In the genomic region with DNA sequence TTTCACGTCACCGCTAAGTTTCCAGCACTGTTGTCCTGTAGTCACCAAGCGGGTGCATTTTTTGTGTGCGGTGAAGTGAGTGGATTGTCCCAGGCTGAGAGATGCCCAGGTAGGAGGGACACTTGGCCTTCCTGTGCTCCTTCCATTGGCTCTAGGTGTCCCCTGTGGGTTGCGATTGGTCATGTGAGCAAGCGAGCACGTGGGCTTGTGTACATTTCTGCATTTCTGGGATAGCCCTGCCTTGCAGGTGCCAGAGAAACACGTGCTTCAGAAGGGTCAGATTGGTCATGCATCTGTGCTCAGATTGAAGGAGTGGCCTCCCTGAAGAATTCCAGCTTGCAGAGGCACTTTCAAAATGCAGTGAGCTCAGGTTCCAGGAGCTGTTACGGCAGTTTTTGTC, we compare ENCODE assay signal across 9 cellular contexts.
DNase-seq lines count a peak whose midpoint lies in the region; ATAC-seq, FAIRE-seq and TF ChIP-seq lines count a peak whose summit lies in the region.
"Had no signal": no experiment of that assay in that cellular context is flagged by ENCODE, and none has a peak within 500 bp of the region (broad histone marks: within the 10 kb centered on the region; RNA-seq: fewer than 3 reads in every experiment).

No MANE protein-coding gene starts in this region.

- H3K23ac ChIP-seq in IMR-90 (ENCODE audit: low read depth, low read length): no peak overlapping the region; the same call in 1 of the 2 replicates

- no peaks in the 10 kb centered on the region for H3K79me2 ChIP-seq in HepG2 (ENCODE audit: insufficient read depth, low read length)

- H4K91ac ChIP-seq in IMR-90 (ENCODE audit: insufficient read depth, low read depth, low read length): no peak overlapping the region

- no peak for FAIRE-seq in HepG2 (lab: Jason Lieb, UNC)

- no peaks in the 10 kb centered on the region for H3K9me1 ChIP-seq in IMR-90 (ENCODE audit: insufficient read depth, low read length)

- peak; percentile 47 for DNase-seq in ACHN
- no peak for DNase-seq in IMR-90
- DNase-seq in adipocyte (ENCODE audit: low read depth): peak; percentile 41
- DNase-seq in HepG2 (ENCODE audit: low spot score): peak; percentile 57
- no peak for DNase-seq in NAMALWA (ENCODE audit: low spot score)
- no peak for DNase-seq in NCI-H82 (lab: John Stamatoyannopoulos, UW)
- DNase-seq in COR-L47 (lab: John Stamatoyannopoulos, UW): no peak
- DNase-seq in left ventricle myocardium superior: no peak
- DNase-seq: stimulated activated naive CD4-positive, alpha-beta T cell had no signal

- H4K20me1 ChIP-seq in IMR-90 (ENCODE audit: insufficient read depth, low read length) (no peaks in the 10 kb centered on the region), HepG2 (ENCODE audit: insufficient read depth, low read length) (no peaks in the 10 kb centered on the region)

- no peaks in the 10 kb centered on the region for H3K79me1 ChIP-seq in IMR-90 (ENCODE audit: low read depth in 1 of 2, low read length in 2 of 2)

- H2BK15ac ChIP-seq in IMR-90 (ENCODE audit: low read depth, low read length): no peak overlapping the region

- H3K4me1 ChIP-seq in IMR-90 (ENCODE audit: control insufficient read depth, insufficient read depth, low read length) (no peaks in the 10 kb centered on the region), adipocyte (ENCODE audit: control insufficient read depth, insufficient read depth, low read length) (no peaks in the 10 kb centered on the region), HepG2 (ENCODE audit: insufficient read depth, low read length) (peaks cover 13% of the 10 kb centered on the region)

- H3K4ac ChIP-seq in IMR-90 (ENCODE audit: low read depth, low read length): no peak overlapping the region

- in situ Hi-C loops in ACHN (cut with HindIII; ENCODE audit: low pct_ligation_motif_present, low pct_unique_long_range_greater_than_20kb, low sequenced_read_pairs) (no loop called here), IMR-90 (cut with MboI; ENCODE audit: low sequenced_read_pairs) (no loop called here), HepG2 (cut with HindIII; ENCODE audit: extremely low pct_ligation_motif_present, low pct_unique_long_range_greater_than_20kb) (no loop called here)

- no peak overlapping the region for H2AK5ac ChIP-seq in IMR-90 (ENCODE audit: low read depth, low read length)

- H2AFZ ChIP-seq in IMR-90 (replicated peaks; ENCODE audit: low read length, poor library complexity): peak overlapping the region; percentile 2
- no peak overlapping the region for H2AFZ ChIP-seq in HepG2 (ENCODE audit: low read length)

- no peak; the same call in 1 of the 2 replicates for ATAC-seq in IMR-90 (ENCODE audit: low read depth)
- peak; percentile 79 for ATAC-seq in HepG2
- no peak for ATAC-seq in left ventricle myocardium superior

- H3K9ac ChIP-seq in IMR-90 (ENCODE audit: low read depth, low read length) (no peak overlapping the region), adipocyte (ENCODE audit: low read length) (no peak overlapping the region), HepG2 (ENCODE audit: insufficient read depth, low read depth, low read length) (no peak overlapping the region)

- H3K36me3 ChIP-seq in IMR-90 (ENCODE audit: control insufficient read depth, insufficient read depth, low read length) (no peaks in the 10 kb centered on the region), adipocyte (ENCODE audit: control insufficient read depth, insufficient read depth, low read length, severe bottlenecking) (no peaks in the 10 kb centered on the region), HepG2 (replicated peaks in 1 of 2; ENCODE audit: control insufficient read depth in 1 of 2, insufficient read depth in 2 of 2, low read length in 2 of 2) (no peaks in the 10 kb centered on the region)

- H3K9me3 ChIP-seq in IMR-90 (ENCODE audit: control insufficient read depth, insufficient read depth, low read length) (no peaks in the 10 kb centered on the region), adipocyte (ENCODE audit: control insufficient read depth, low read length) (no peaks in the 10 kb centered on the region), HepG2 (ENCODE audit: low read length) (no peaks in the 10 kb centered on the region)

- no peak for TF ChIP-seq EP300 in HepG2 (IDR thresholded peaks at IDR 0.05; ENCODE audit: low read depth in 2 of 2, low read length in 2 of 2)
- no peak for TF ChIP-seq EP300 in HepG2 (CRISPR knock-in tag; IDR thresholded peaks at IDR 0.05; ENCODE audit: borderline replicate concordance)

- no peak overlapping the region for H2AK9ac ChIP-seq in IMR-90 (replicated peaks; ENCODE audit: low read depth, low read length, poor library complexity)

- 61% methylated on average over 6 of the region's 9 CpGs; no CpG with 5 or more reads in 1 of the 2 experiments for WGBS in IMR-90 (ENCODE audit: extremely low coverage in 2 of 2, insufficient read length in 1 of 2), 2 experiments
- WGBS in HepG2 (ENCODE audit: low lambda C conversion rate): 32% methylated on average over 9 of the region's 9 CpGs

- TF ChIP-seq RAD21 in IMR-90 (IDR thresholded peaks at IDR 0.05; ENCODE audit: low read length): no peak
- no peak for TF ChIP-seq RAD21 in HepG2 (CRISPR knock-in tag; IDR thresholded peaks at IDR 0.05)

- H3K27me3 ChIP-seq in IMR-90 (ENCODE audit: control insufficient read depth, insufficient read depth, low read length) (peaks cover 17% of the 10 kb centered on the region), adipocyte (replicated peaks; ENCODE audit: control insufficient read depth, insufficient read depth, low read length) (no peaks in the 10 kb centered on the region), HepG2 (ENCODE audit: control insufficient read depth in 1 of 2, insufficient read depth in 2 of 2, low read length in 2 of 2) (no peaks in the 10 kb centered on the region)

- no peak overlapping the region for H3K4me2 ChIP-seq in IMR-90 (ENCODE audit: low read depth, low read length)
- H3K4me2 ChIP-seq in HepG2 (ENCODE audit: low read depth, low read length): peak overlapping the region; percentile 37

- no peak overlapping the region for H2BK120ac ChIP-seq in IMR-90 (ENCODE audit: low read depth, low read length)

- no peak overlapping the region for H4K8ac ChIP-seq in IMR-90 (ENCODE audit: low read depth in 2 of 2, low read length in 2 of 2)

- dilution Hi-C loops in IMR-90 (cut with HindIII; ENCODE audit: low sequenced_read_pairs, unreplicated experiment): no loop called here

- no peak overlapping the region for H2BK20ac ChIP-seq in IMR-90 (ENCODE audit: low read depth, low read length)

- H3K27ac ChIP-seq in IMR-90 (ENCODE audit: insufficient read depth, low read length): no peak overlapping the region
- no peak overlapping the region for H3K27ac ChIP-seq in HepG2 (ENCODE audit: extremely low read length, insufficient read depth, low read length)

- no TSS peak for BruUV-seq in IMR-90 (replicated peaks; lab: Mats Ljungman, UMichigan)
- BruUV-seq in HepG2 (replicated peaks; lab: Mats Ljungman, UMichigan): no TSS peak

- no peak overlapping the region for H3K14ac ChIP-seq in IMR-90 (replicated peaks; ENCODE audit: low read depth, low read length)

- no peak overlapping the region for H3K18ac ChIP-seq in IMR-90 (ENCODE audit: low read depth, low read length)

- H4K5ac ChIP-seq in IMR-90 (ENCODE audit: low read depth, low read length): no peak overlapping the region

- TF ChIP-seq CTCF in IMR-90 (conservative IDR thresholded peaks at IDR 0.05; ENCODE audit: low read depth, low read length): no peak
- no peak for TF ChIP-seq CTCF in HepG2 (CRISPR knock-in tag; IDR thresholded peaks at IDR 0.05)

- CTCF ChIA-PET in IMR-90 (lab: Yijun Ruan, JAX): no interaction called here
- CTCF ChIA-PET in HepG2 (lab: Yijun Ruan, JAX; ENCODE audit: low intra/inter-chr PET ratio, low total read pairs): no interaction called here

- no peak overlapping the region for H2BK5ac ChIP-seq in IMR-90 (ENCODE audit: low read depth, low read length, poor library complexity, severe bottlenecking)

- H3K56ac ChIP-seq in IMR-90 (ENCODE audit: extremely low read depth, insufficient read depth, low read length): no peak overlapping the region

- no peak overlapping the region for H3K4me3 ChIP-seq in IMR-90 (ENCODE audit: insufficient read depth, low read depth, low read length)
- H3K4me3 ChIP-seq in adipocyte (ENCODE audit: low read length): no peak overlapping the region
- H3K4me3 ChIP-seq in HepG2 (replicated peaks in 1 of 3; ENCODE audit: insufficient read depth in 1 of 3, low read depth in 2 of 3, low read length in 3 of 3): peak overlapping the region in 1 of 3 experiments; percentile 4; a peak in 1 of 6 replicates

- POLR2A ChIA-PET in IMR-90 (lab: Charles Lee; ENCODE audit: unreplicated experiment): no interaction called here
- POLR2A ChIA-PET in HepG2 (lab: Yijun Ruan, JAX): no interaction called here

- intact Hi-C loops in IMR-90 (cut with micrococcal nuclease): no loop called here
- intact Hi-C loops in HepG2 (cut with micrococcal nuclease; ENCODE audit: unreplicated experiment): no loop called here
- intact Hi-C loops in left ventricle myocardium superior (cut with micrococcal nuclease): no loop called here

- TF ChIP-seq POLR2A in IMR-90 (IDR thresholded peaks at IDR 0.05; ENCODE audit: low read depth, low read length) (no peak), HepG2 (IDR thresholded peaks at IDR 0.05; ENCODE audit: insufficient read depth in 1 of 2, low read depth in 2 of 2, low read length in 2 of 2) (no peak)

TF ChIP-seq in IMR-90, 13 proteins besides CTCF, POLR2A, EP300 and RAD21 (continues in another document):
- TF ChIP-seq SMC3 (IDR thresholded peaks at IDR 0.05; ENCODE audit: low read depth, low read length) (no peak), MAZ (IDR thresholded peaks at IDR 0.05; ENCODE audit: borderline replicate concordance, low read depth, low read length) (no peak)

TF ChIP-seq in HepG2, 621 proteins besides CTCF, POLR2A, EP300 and RAD21 (continues in another document):
- no peak for TF ChIP-seq KLF16 (CRISPR knock-in tag; IDR thresholded peaks at IDR 0.05)
- TF ChIP-seq GABPB1 (CRISPR knock-in tag; IDR thresholded peaks at IDR 0.05): no peak

Comparison
In these comparisons a context has a peak if more than half of its experiments do, and no peak if none do; other contexts are left out.
1. DNase-seq: peak in ACHN (single experiment), adipocyte (single experiment) and HepG2 (single experiment); none in IMR-90 (single experiment), NAMALWA (single experiment), NCI-H82 (single experiment), COR-L47 (single experiment) and left ventricle myocardium superior (single experiment).